Comparison of ENCODE assay signal across 9 cellular contexts in the genomic region with DNA sequence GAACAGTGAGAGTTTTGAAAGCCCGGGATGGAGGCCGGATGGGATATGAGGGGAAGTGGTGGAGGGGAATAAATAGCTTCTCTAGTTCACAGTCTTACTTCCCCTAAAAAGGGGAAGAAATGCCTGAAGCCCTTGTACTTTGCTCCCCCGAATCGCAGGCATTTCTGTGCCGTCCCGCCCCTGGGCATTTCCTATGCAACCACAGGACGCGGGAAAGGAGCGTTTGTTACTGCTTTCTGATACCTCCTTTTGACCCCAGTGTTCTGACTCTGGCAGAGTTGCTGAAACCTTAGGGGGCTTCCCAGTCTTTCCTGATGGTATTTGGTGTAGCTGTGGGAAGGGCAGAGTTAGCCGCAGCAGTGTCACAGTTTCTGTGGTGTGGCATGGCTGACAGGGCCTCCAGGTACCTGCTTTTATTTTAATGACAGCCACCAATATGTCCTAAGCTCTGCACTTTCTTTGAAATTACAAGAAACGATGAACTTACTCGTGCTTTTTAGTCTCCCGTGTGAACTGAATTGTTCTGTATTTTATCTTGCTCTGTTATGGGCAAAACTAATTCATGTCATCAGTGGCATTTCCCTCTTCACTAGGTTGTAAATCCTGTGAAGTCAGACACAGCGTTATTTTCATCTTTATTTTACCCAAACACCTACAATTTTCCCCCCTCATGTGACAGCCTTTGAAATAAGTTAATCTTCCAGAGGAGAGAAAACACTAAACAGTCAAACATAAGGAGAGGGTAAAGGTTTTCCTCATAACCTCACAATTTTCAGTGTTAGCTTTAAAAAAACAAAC. TPM values are rescaled to one million over a fixed set of nuclear protein-coding genes. Genes with fewer than 3 reads are reported as not detected.
A peak's percentile ranks its signal among the peaks of the same experiment; 100 is the strongest.
DNase-seq lines count a peak whose midpoint lies in the region; ATAC-seq, FAIRE-seq and TF ChIP-seq lines count a peak whose summit lies in the region.
"Had no signal": no experiment of that assay in that cellular context is flagged by ENCODE, and none has a peak within 500 bp of the region (broad histone marks: within the 10 kb centered on the region; RNA-seq: fewer than 3 reads in every experiment).

No MANE protein-coding gene starts in this region.

- H3K9me3 ChIP-seq in A549 (no peaks in the 10 kb centered on the region), suprapubic skin (no peaks in the 10 kb centered on the region)

- 15% methylated on average over 14 of the region's 14 CpGs for WGBS in A549 (ENCODE audit: missing lambda C conversion rate)
- 71% methylated on average over 14 of the region's 14 CpGs for WGBS in suprapubic skin

- ATAC-seq in A549 (peak; percentile 38 to 42; a peak in 3 of 6 replicates), GM21528 (IDR thresholded peaks at IDR 0.05; ENCODE audit: low FRiP score, unreplicated experiment) (peak; percentile 37), left colon (peak; percentile 54), HG02938 (IDR thresholded peaks at IDR 0.05; ENCODE audit: unreplicated experiment) (no peak)

- FAIRE-seq in A549 (lab: Jason Lieb, UNC) = no peak

- H3K4me3 ChIP-seq in A549 = peak overlapping the region; percentile 20; the same call in 1 of the 3 replicates
- H3K4me3 ChIP-seq in suprapubic skin = no peak overlapping the region

- no peak for TF ChIP-seq EP300 in A549 (IDR thresholded peaks at IDR 0.05)
- no peak for TF ChIP-seq EP300 in suprapubic skin (IDR thresholded peaks at IDR 0.05)

- H3K27me3 ChIP-seq in suprapubic skin = no peaks in the 10 kb centered on the region

- H3K4me2 ChIP-seq in A549 = peak overlapping the region; percentile 87

- CTCF ChIA-PET in A549 (lab: Yijun Ruan, JAX) (interaction anchor here (0.6 to 9.5 kb wide), 55 partner anchors 12 to 622 kb away, joined by 3 to 141 read pairs (median 7); partner anchors contain the start of gene KLHL36), RWPE1 (lab: Yijun Ruan, JAX) (interaction anchor here (0.6 to 3.0 kb wide), 17 partner anchors 8 to 216 kb away, joined by 3 to 27 read pairs (median 4); partner anchors contain the start of gene KLHL36)

- TF ChIP-seq RAD21 in A549 (conservative IDR thresholded peaks at IDR 0.05 in 1 of 2, IDR thresholded peaks at IDR 0.05 in 1 of 2) = no peak

- H3K36me3 ChIP-seq in suprapubic skin = peaks cover under 1% of the 10 kb centered on the region

- DNase-seq in A549 (ENCODE audit: low read depth in 1 of 2, low spot score in 1 of 2) (no peak), RWPE1 (ENCODE audit: low spot score) (no peak), left colon (peak; percentile 53 to 55), DMS153 (lab: John Stamatoyannopoulos, UW) (no peak), cerebellar nuclear complex (lab: John Stamatoyannopoulos, UW) (no peak), suprapubic skin (ENCODE audit: low spot score in 2 of 2) (no peak)

- H3K4me1 ChIP-seq in A549 (peaks cover 76% of the 10 kb centered on the region), suprapubic skin (peaks cover 65% of the 10 kb centered on the region)

- H3K27ac ChIP-seq in A549 = peak overlapping the region; percentile 50 to 92
- peak overlapping the region; percentile 60 for H3K27ac ChIP-seq in RWPE1
- no peak overlapping the region for H3K27ac ChIP-seq in suprapubic skin
- H3K27ac ChIP-seq: VCaP had no signal

- POLR2A ChIA-PET in A549 (lab: Yijun Ruan, JAX) = interaction anchor here (0.5 kb wide), 1 partner anchor 175 kb away, joined by 3 read pairs; no protein-coding TSS in a partner anchor
- POLR2A ChIA-PET in RWPE1 (lab: Yijun Ruan, JAX; ENCODE audit: low non-redundant PET) = no interaction called here

- intact Hi-C loops in left colon (cut with DNase I, micrococcal nuclease) = no loop called here

- TF ChIP-seq POLR2A in A549 (IDR thresholded peaks at IDR 0.05; ENCODE audit: low read length) = no peak
- no peak for TF ChIP-seq POLR2A in suprapubic skin (IDR thresholded peaks at IDR 0.05)

- TF ChIP-seq CTCF in A549 (IDR thresholded peaks at IDR 0.05) (no peak), RWPE1 (conservative IDR thresholded peaks at IDR 0.05; ENCODE audit: low read depth) (no peak), suprapubic skin (IDR thresholded peaks at IDR 0.05) (no peak)

TF ChIP-seq in A549, 52 proteins besides CTCF, POLR2A, EP300 and RAD21:
- TF ChIP-seq MAX (IDR thresholded peaks at IDR 0.05) = 0 out of 2 replicates have a peak, but pooled peaks have one; percentile 21
- TF ChIP-seq CHD2 (IDR thresholded peaks at IDR 0.05; ENCODE audit: low read length, partially characterized antibody) = no peak

RNA-seq across cellular contexts. Expression of gene USP10, which starts 27.1 kb away (rescaled TPM):
- 93.5 and 144 TPM in 2 replicates for polyA plus RNA-seq in A549 (2011; rRNA removed)
- polyA plus RNA-seq in A549 (2012; cell fraction: cytosol; rRNA removed) = 90.7 and 101 TPM in 2 replicates
- 156 and 209 TPM in 2 replicates for polyA plus RNA-seq in A549 (2012; cell fraction: nucleus; rRNA removed)
- 60.6 to 64.2 TPM (median 61.5 TPM) in 3 replicates for polyA plus RNA-seq in A549 (2017; fragmentation: RNase III; extraction: RNeasy Plus Mini Kit Qiagen cat#74134 plus additional on column Dnase treatment)
- polyA minus RNA-seq in A549 (2011; rRNA and poly(A)+ RNA removed) = 241 and 307 TPM in 2 replicates
- total RNA-seq in left colon = 10 to 100 TPM; 65.3 to 77.3 TPM
- total RNA-seq in suprapubic skin = 10 to 100 TPM; 58.5 to 92.2 (median 69.8) TPM

Comparison
In these comparisons a context has a peak if more than half of its experiments do, and no peak if none do; other contexts are left out.
1. DNase-seq: peak in left colon (2 of 2); none in A549 (0 of 2), RWPE1 (single experiment), DMS153 (single experiment), cerebellar nuclear complex (0 of 2) and suprapubic skin (0 of 2).